In the genomic region with DNA sequence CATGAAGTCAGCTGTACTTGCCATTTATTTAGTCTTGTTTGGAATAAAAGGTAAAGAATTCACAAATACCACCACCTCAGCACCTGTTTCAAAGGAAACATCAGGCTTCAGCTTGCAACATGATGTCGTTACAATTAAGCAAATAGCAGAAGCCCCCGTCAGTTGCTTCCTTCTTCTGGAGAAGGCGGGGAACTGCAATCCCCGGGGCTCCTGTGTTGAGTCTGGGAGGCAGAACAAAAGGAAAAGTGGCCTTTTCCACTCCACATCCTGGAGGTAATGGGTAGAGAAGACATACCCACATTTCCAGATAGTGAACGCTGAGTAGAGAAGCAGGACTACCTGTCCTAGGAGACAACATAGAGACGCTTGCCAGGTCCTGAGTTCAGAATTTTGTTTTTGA, we compare ENCODE assay signal across 14 cellular contexts.
"Had no signal": no experiment of that assay in that cellular context is flagged by ENCODE, and none has a peak within 500 bp of the region (broad histone marks: within the 10 kb centered on the region; RNA-seq: fewer than 3 reads in every experiment).

No MANE protein-coding gene starts in this region.

- H3K36me3 ChIP-seq: cardiac muscle cell, ovary, upper lobe of right lung had no signal

- H3K9me3 Mint-ChIP-seq: activated B cell treated with CpG ODN at 0.5 μM for 24 hours; activated CD4-positive, alpha-beta T cell treated with anti-CD3 and anti-CD28 coated beads, Interleukin-2, amount 10 ng/mL, durations not matched to agents 24 days and 14 days; neural crest cell had no signal

- DNase-seq: activated B cell treated with CpG ODN at 0.5 μM for 24 hours; activated CD4-positive, alpha-beta T cell treated with anti-CD3 and anti-CD28 coated beads, Interleukin-2, amount 10 ng/mL, durations not matched to agents 24 days and 14 days; activated naive CD4-positive, alpha-beta T cell treated with Interleukin-2 at 50 U/mL for 16 hours; foreskin keratinocyte; kidney; left ventricle myocardium superior; mesenchymal stem cell; ovary; stimulated activated CD4-positive, alpha-beta T cell treated with anti-CD3 and anti-CD28 coated beads, Interleukin-2, amount 100 ng/mL, for 48 hours; stimulated activated naive CD8-positive, alpha-beta T cell treated with anti-CD3 and anti-CD28 coated beads, Interleukin-15, Interleukin-2, amounts not matched to agents 100 U/mL and 50 U/mL, for 24 hours; testis; upper lobe of right lung had no signal

- H3K27ac Mint-ChIP-seq: activated B cell treated with CpG ODN at 0.5 μM for 24 hours; activated CD4-positive, alpha-beta T cell treated with anti-CD3 and anti-CD28 coated beads, Interleukin-2, amount 10 ng/mL, durations not matched to agents 24 days and 14 days had no signal

- H3K4me3 Mint-ChIP-seq: activated B cell treated with CpG ODN at 0.5 μM for 24 hours; activated CD4-positive, alpha-beta T cell treated with anti-CD3 and anti-CD28 coated beads, Interleukin-2, amount 10 ng/mL, durations not matched to agents 24 days and 14 days; neural crest cell had no signal

- H3K4me3 ChIP-seq: cardiac muscle cell, ovary, testis, upper lobe of right lung had no signal

- H3K4me1 ChIP-seq: foreskin keratinocyte, testis, upper lobe of right lung had no signal

- H3K27me3 ChIP-seq: cardiac muscle cell, ovary, testis had no signal

- ATAC-seq: foreskin keratinocyte; left ventricle myocardium superior; stimulated activated naive CD8-positive, alpha-beta T cell treated with anti-CD3 and anti-CD28 coated beads, Interleukin-15, Interleukin-2, amounts not matched to agents 100 U/mL and 50 U/mL, for 24 hours; upper lobe of right lung had no signal

- H3K27ac ChIP-seq: cardiac muscle cell, foreskin keratinocyte, ovary, testis, upper lobe of right lung had no signal

- H3K4me1 Mint-ChIP-seq: activated B cell treated with CpG ODN at 0.5 μM for 24 hours; activated CD4-positive, alpha-beta T cell treated with anti-CD3 and anti-CD28 coated beads, Interleukin-2, amount 10 ng/mL, durations not matched to agents 24 days and 14 days; neural crest cell had no signal
